In genomic region chr13:30933334-30933681, GRCh38 we compare ENCODE assay signal across 19 cellular contexts. TPM values are rescaled to one million over a fixed set of nuclear protein-coding genes. Genes with fewer than 3 reads are reported as not detected.
DNase-seq lines count a peak whose midpoint lies in the region; ATAC-seq and TF ChIP-seq lines count a peak whose summit lies in the region.
"Had no signal": no experiment of that assay in that cellular context is flagged by ENCODE, and none has a peak within 500 bp of the region (broad histone marks: within the 10 kb centered on the region; RNA-seq: fewer than 3 reads in every experiment).

No MANE protein-coding gene starts in this region.

- DNase-seq in WTC11 (ENCODE audit: low spot score) = no peak
- DNase-seq in glutamatergic neuron = no peak
- peak; percentile 3 for DNase-seq in midbrain (lab: John Stamatoyannopoulos, UW)
- no peak for DNase-seq in stimulated activated CD4-positive, alpha-beta T cell treated with anti-CD3 and anti-CD28 coated beads, Interleukin-4, amount 100 ng/mL, for 24 hours
- DNase-seq in T-helper 1 cell = no peak
- DNase-seq: CD8-positive, alpha-beta T cell; HCEC 1CT; NCI-H1092 treated with DMSO at 0.1 percent for 48 hours; NCI-H146; NCI-H2029 treated with DMSO at 0.1 percent for 48 hours; NCI-H510A; NCI-H774; OCI-M1; SHP77 treated with DMSO at 0.1 percent for 48 hours; SK-N-SH had no signal

- H3K36me3 ChIP-seq in subcutaneous abdominal adipose tissue (ENCODE audit: control insufficient read depth in 5 of 5, insufficient read depth in 5 of 5, low read length in 5 of 5) = no peaks in the 10 kb centered on the region
- H3K36me3 ChIP-seq: BLaER1 treated with 17β-estradiol and CSF1 and Interleukin-3, amounts not matched to agents 10 nM and 100 nM had no signal

- peak overlapping the region in 1 of 5 donors; percentile 4 for H3K9ac ChIP-seq in subcutaneous abdominal adipose tissue (ENCODE audit: low read length in 5 of 5)
- H3K9ac ChIP-seq: BLaER1 treated with 17β-estradiol and CSF1 and Interleukin-3, amounts not matched to agents 10 nM and 100 nM; SK-N-SH had no signal

- H3K27ac ChIP-seq in subcutaneous abdominal adipose tissue (ENCODE audit: low read depth, low read length) = no peak overlapping the region
- H3K27ac ChIP-seq: BLaER1 treated with 17β-estradiol and CSF1 and Interleukin-3, amounts not matched to agents 10 nM and 100 nM had no signal

- peaks cover 0 to 3% (median 0%) of the 10 kb centered on the region in 5 donors for H3K27me3 ChIP-seq in subcutaneous abdominal adipose tissue (ENCODE audit: control insufficient read depth in 5 of 5, insufficient read depth in 4 of 5, low read length in 5 of 5)
- H3K27me3 ChIP-seq: BLaER1 treated with 17β-estradiol and CSF1 and Interleukin-3, amounts not matched to agents 10 nM and 100 nM had no signal

- H3K27ac Mint-ChIP-seq in WTC11 = no peak overlapping the region
- peak overlapping the region; percentile 71 for H3K27ac Mint-ChIP-seq in glutamatergic neuron (ENCODE audit: unreplicated experiment)
- H3K27ac Mint-ChIP-seq: CD8-positive, alpha-beta T cell had no signal

- H3K4me1 Mint-ChIP-seq in WTC11 (peaks cover 24% of the 10 kb centered on the region), glutamatergic neuron (ENCODE audit: low read depth, unreplicated experiment) (peaks cover 20% of the 10 kb centered on the region)

- CTCF ChIA-PET in WTC11 (lab: Charles Lee) = interaction anchor here (0.8 to 3.0 kb wide), 17 partner anchors 10 to 130 kb away, joined by 3 to 13 read pairs (median 4); no protein-coding TSS in a partner anchor

- peaks cover 0 to 6% (median 0%) of the 10 kb centered on the region in 5 donors for H3K9me3 ChIP-seq in subcutaneous abdominal adipose tissue (ENCODE audit: control insufficient read depth in 5 of 5, low read length in 5 of 5)
- H3K9me3 ChIP-seq: SK-N-SH had no signal

- H3K36me3 Mint-ChIP-seq in WTC11 (no peaks in the 10 kb centered on the region), glutamatergic neuron (ENCODE audit: unreplicated experiment) (peaks cover 4% of the 10 kb centered on the region)
- H3K36me3 Mint-ChIP-seq: CD8-positive, alpha-beta T cell had no signal

- peaks cover 0 to 15% (median 12%) of the 10 kb centered on the region in 5 donors for H3K4me1 ChIP-seq in subcutaneous abdominal adipose tissue (ENCODE audit: control insufficient read depth in 5 of 5, insufficient read depth in 5 of 5, low read length in 5 of 5)

- H3K4me3 Mint-ChIP-seq in WTC11 (peak overlapping the region; percentile 62), glutamatergic neuron (ENCODE audit: unreplicated experiment) (peak overlapping the region; percentile 83)
- H3K4me3 Mint-ChIP-seq: CD8-positive, alpha-beta T cell had no signal

- H3K27me3 Mint-ChIP-seq in WTC11 (ENCODE audit: low read depth) (peaks cover 30% of the 10 kb centered on the region), glutamatergic neuron (ENCODE audit: unreplicated experiment) (peaks cover 7% of the 10 kb centered on the region)

- TF ChIP-seq CTCF in WTC11 (IDR thresholded peaks at IDR 0.05) (no peak), glutamatergic neuron (IDR thresholded peaks at IDR 0.05; ENCODE audit: partially characterized antibody, unreplicated experiment) (no peak)

- no peak for TF ChIP-seq POLR2A in GM18505 (IDR thresholded peaks at IDR 0.05; ENCODE audit: borderline replicate concordance, extremely low read depth, insufficient read depth, insufficient read length)

- peak overlapping the region in 4 of 5 donors; percentile 17 to 51 (median 39) for H3K4me3 ChIP-seq in subcutaneous abdominal adipose tissue (ENCODE audit: low read depth in 1 of 5, low read length in 5 of 5)
- H3K4me3 ChIP-seq: BLaER1 treated with 17β-estradiol and CSF1 and Interleukin-3, amounts not matched to agents 10 nM and 100 nM; K562 had no signal

- ATAC-seq in WTC11 (no peak), GM18505 (IDR thresholded peaks at IDR 0.05; ENCODE audit: unreplicated experiment) (no peak)
- ATAC-seq: CD8-positive, alpha-beta T cell; K562 had no signal

- H3K9me3 Mint-ChIP-seq in WTC11 (peaks cover 18% of the 10 kb centered on the region), glutamatergic neuron (ENCODE audit: unreplicated experiment) (peaks cover 10% of the 10 kb centered on the region)

- POLR2A ChIA-PET in WTC11 (lab: Charles Lee) = interaction anchor here (1.4 kb wide), 1 partner anchor 93 kb away, joined by 3 read pairs; no protein-coding TSS in a partner anchor

TF ChIP-seq in WTC11, 78 proteins besides CTCF, POLR2A, EP300 and RAD21 (continues in another document):
- TF ChIP-seq, protein P1, sequence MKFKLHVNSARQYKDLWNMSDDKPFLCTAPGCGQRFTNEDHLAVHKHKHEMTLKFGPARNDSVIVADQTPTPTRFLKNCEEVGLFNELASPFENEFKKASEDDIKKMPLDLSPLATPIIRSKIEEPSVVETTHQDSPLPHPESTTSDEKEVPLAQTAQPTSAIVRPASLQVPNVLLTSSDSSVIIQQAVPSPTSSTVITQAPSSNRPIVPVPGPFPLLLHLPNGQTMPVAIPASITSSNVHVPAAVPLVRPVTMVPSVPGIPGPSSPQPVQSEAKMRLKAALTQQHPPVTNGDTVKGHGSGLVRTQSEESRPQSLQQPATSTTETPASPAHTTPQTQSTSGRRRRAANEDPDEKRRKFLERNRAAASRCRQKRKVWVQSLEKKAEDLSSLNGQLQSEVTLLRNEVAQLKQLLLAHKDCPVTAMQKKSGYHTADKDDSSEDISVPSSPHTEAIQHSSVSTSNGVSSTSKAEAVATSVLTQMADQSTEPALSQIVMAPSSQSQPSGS (CRISPR knock-in tag; IDR thresholded peaks at IDR 0.05; ENCODE audit: borderline replicate concordance, low read depth) = no peak
- TF ChIP-seq ZNF532 (CRISPR knock-in tag; IDR thresholded peaks at IDR 0.05; ENCODE audit: borderline replicate concordance) (no peak), ESRRA (CRISPR knock-in tag; IDR thresholded peaks at IDR 0.05; ENCODE audit: borderline replicate concordance) (no peak), STAT6 (CRISPR knock-in tag; conservative IDR thresholded peaks at IDR 0.05; ENCODE audit: low read depth) (no peak), SMAD3 (CRISPR knock-in tag; IDR thresholded peaks at IDR 0.05; ENCODE audit: borderline replicate concordance) (no peak), MXD4 (CRISPR knock-in tag; IDR thresholded peaks at IDR 0.05; ENCODE audit: borderline replicate concordance) (no peak), ZNF263 (CRISPR knock-in tag; IDR thresholded peaks at IDR 0.05; ENCODE audit: low read depth) (no peak)

RNA-seq across cellular contexts. Expression of gene TEX26, which starts 0.9 kb away (rescaled TPM):
- total RNA-seq in WTC11 (2021) (not detected in 3 replicates), glutamatergic neuron (ENCODE audit: unreplicated experiment) (not detected)
- total RNA-seq: CD8-positive, alpha-beta T cell; K562 had no signal

RNA-seq across cellular contexts. Expression of gene MEDAG, which starts 27.2 kb away (rescaled TPM):
- total RNA-seq in WTC11 (2021) = 1.9 to 2.4 TPM (median 2.1 TPM) in 3 replicates
- 0.51 TPM for total RNA-seq in glutamatergic neuron (ENCODE audit: unreplicated experiment)
- total RNA-seq: CD8-positive, alpha-beta T cell; K562 had no signal
